In the genomic region with DNA sequence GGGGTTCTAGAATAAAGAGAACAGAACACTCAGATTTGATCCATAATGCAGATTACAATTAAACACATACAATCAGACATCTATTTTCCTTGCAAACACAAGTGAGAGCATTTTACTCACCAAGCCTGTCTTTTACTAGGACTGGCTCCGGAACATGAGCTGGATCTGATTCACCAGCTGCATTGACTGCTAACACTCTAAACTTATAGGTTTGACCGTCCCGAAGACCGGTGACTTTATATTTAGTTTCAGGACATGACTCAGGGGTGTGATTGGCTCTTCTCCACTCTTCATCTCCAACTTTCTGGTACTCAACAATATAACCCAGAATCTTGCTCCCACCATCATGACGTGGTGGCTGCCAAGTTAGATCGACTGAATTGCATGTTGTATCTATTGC, we compare ENCODE assay signal across 30 cellular contexts.
"Had no signal": no experiment of that assay in that cellular context is flagged by ENCODE, and none has a peak within 500 bp of the region (broad histone marks: within the 10 kb centered on the region; RNA-seq: fewer than 3 reads in every experiment).

No MANE protein-coding gene starts in this region.

- DNase-seq: colonic mucosa; effector CD8-positive, alpha-beta T cell; endodermal cell; foreskin keratinocyte; head of caudate nucleus; kidney; left cardiac atrium; left lung; mesenchymal stem cell; mucosa of descending colon; naive B cell; stimulated activated CD4-positive, alpha-beta T cell treated with anti-CD3 and anti-CD28 coated beads, Interleukin-12 subunit alpha, Interleukin-12 subunit beta, amount 100 ng/mL, for 4 hours; stimulated activated CD4-positive, alpha-beta T cell treated with anti-CD3 and anti-CD28 coated beads, Interleukin-1b, Interleukin-23, amount 100 ng/mL, for 48 hours; stimulated activated CD4-positive, alpha-beta T cell treated with anti-CD3 and anti-CD28 coated beads, Interleukin-4, amount 100 ng/mL, for 1 hour; stimulated activated CD8-positive, alpha-beta memory T cell treated with anti-CD3 and anti-CD28 coated beads, Interleukin-4, amount 100 ng/mL, for 48 hours; stimulated activated naive CD4-positive, alpha-beta T cell; stimulated activated naive CD8-positive, alpha-beta T cell treated with anti-CD3 and anti-CD28 coated beads, Interleukin-15, amount 100 ng/mL, for 72 hours; transverse colon; upper lobe of right lung; uterus had no signal

- H3K27me3 ChIP-seq: colonic mucosa, foreskin keratinocyte, hepatocyte, left lung, neutrophil, right atrium auricular region, suprapubic skin, transverse colon, upper lobe of right lung, uterus had no signal

- H3K4me3 ChIP-seq: colonic mucosa, hepatocyte, left lung, mucosa of descending colon, right atrium auricular region, smooth muscle cell, suprapubic skin, transverse colon, upper lobe of right lung, uterus had no signal

- H3K27ac ChIP-seq: colonic mucosa, epithelial cell of prostate, foreskin keratinocyte, hepatocyte, left lung, neutrophil, parathyroid adenoma, right atrium auricular region, suprapubic skin, transverse colon, upper lobe of right lung, uterus had no signal

- H3K4me1 ChIP-seq: colonic mucosa, foreskin keratinocyte, left lung, parathyroid adenoma, right atrium auricular region, suprapubic skin, transverse colon, upper lobe of right lung, uterus had no signal

- FAIRE-seq: kidney had no signal

- H3K9me3 ChIP-seq: colonic mucosa, left lung, mucosa of descending colon, neutrophil, right atrium auricular region, suprapubic skin, transverse colon, upper lobe of right lung, uterus had no signal

- H3K36me3 ChIP-seq: colonic mucosa, transverse colon, uterus had no signal

- H2AFZ ChIP-seq: hepatocyte, parathyroid adenoma had no signal

- H3K79me2 ChIP-seq: hepatocyte, parathyroid adenoma had no signal

- ATAC-seq: esophagus mucosa; foreskin keratinocyte; left cardiac atrium; left lung; mucosa of descending colon; natural killer cell treated with Interleukin-12 subunit alpha and Interleukin-12 subunit beta and Interleukin-15 and Interleukin-18, amount 100 ng/mL, for 72 hours; sciatic nerve; stimulated activated naive CD8-positive, alpha-beta T cell treated with anti-CD3 and anti-CD28 coated beads, Interleukin-15, amount 100 ng/mL, for 72 hours; upper lobe of right lung had no signal

- H3K4me2 ChIP-seq: hepatocyte, smooth muscle cell had no signal

- H3K9ac ChIP-seq: parathyroid adenoma had no signal
